In the genomic region with DNA sequence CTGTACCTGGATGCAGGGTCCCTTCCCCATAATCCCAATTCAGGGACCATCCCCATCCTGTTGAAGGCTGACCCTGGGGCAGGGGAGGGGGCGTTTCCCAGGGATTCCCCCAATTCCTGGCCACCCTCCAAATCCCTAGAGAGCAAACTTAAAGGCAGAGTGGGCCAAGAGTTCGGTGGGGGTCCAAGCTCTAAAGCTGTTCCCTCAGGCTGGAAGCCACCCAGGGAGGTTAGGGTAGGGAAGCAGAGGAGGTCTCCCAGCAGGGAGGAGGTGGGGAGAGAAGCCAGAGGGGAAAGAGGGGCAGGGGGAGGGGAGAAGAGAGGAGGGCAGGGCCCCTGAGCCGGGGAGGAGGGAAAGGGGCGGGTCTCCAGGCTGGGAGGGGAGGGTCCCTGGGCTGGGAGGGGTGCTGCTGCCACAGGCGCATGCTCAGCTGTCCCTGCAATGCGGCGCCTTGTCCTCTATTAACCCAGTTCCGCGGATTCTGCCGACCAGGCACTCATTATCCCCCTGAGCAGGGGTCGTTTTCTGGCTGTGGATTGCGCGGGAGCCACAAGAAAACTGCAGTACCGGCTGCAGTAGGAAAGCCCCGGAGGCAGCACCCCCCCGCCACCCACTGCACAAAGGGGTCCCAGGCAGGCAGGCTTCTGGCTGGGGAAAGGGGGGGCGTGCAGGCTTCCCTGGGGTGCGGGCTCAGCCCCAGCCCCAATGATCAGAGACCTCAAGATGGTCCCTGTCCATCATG, we compare ENCODE assay signal across 11 cellular contexts. TPM values are rescaled to one million over a fixed set of nuclear protein-coding genes. Genes with fewer than 3 reads are reported as not detected.
A peak's percentile ranks its signal among the peaks of the same experiment; 100 is the strongest.
DNase-seq lines count a peak whose midpoint lies in the region; ATAC-seq, FAIRE-seq and TF ChIP-seq lines count a peak whose summit lies in the region.
"Had no signal": no experiment of that assay in that cellular context is flagged by ENCODE, and none has a peak within 500 bp of the region (broad histone marks: within the 10 kb centered on the region; RNA-seq: fewer than 3 reads in every experiment).

No MANE protein-coding gene starts in this region.

- TF ChIP-seq POLR2A in prostate gland (IDR thresholded peaks at IDR 0.05) = no peak

- 17% methylated on average over 18 of the region's 18 CpGs for WGBS in prostate gland

- no peak overlapping the region for H3K27ac Mint-ChIP-seq in activated CD8-positive, alpha-beta T cell treated with anti-CD3 and anti-CD28 coated beads for 36 hours
- H3K27ac Mint-ChIP-seq in activated CD8-positive, alpha-beta T cell treated with anti-CD3 and anti-CD28 coated beads, Interleukin-2, amount 10 ng/mL, durations not matched to agents 7 days and 5 days = no peak overlapping the region
- no peak overlapping the region for H3K27ac Mint-ChIP-seq in type B pancreatic cell

- H3K27me3 Mint-ChIP-seq in activated CD8-positive, alpha-beta T cell treated with anti-CD3 and anti-CD28 coated beads for 36 hours = no peaks in the 10 kb centered on the region
- H3K27me3 Mint-ChIP-seq in activated CD8-positive, alpha-beta T cell treated with anti-CD3 and anti-CD28 coated beads, Interleukin-2, amount 10 ng/mL, durations not matched to agents 7 days and 5 days (ENCODE audit: low read depth) = peaks cover 1% of the 10 kb centered on the region
- no peaks in the 10 kb centered on the region for H3K27me3 Mint-ChIP-seq in type B pancreatic cell

- no peak overlapping the region for H3K27ac ChIP-seq in prostate gland
- H3K27ac ChIP-seq: brain microvascular endothelial cell, left lung had no signal

- H3K4me1 Mint-ChIP-seq in activated CD8-positive, alpha-beta T cell treated with anti-CD3 and anti-CD28 coated beads for 36 hours (ENCODE audit: low read depth) = peaks cover 4% of the 10 kb centered on the region
- H3K4me1 Mint-ChIP-seq in activated CD8-positive, alpha-beta T cell treated with anti-CD3 and anti-CD28 coated beads, Interleukin-2, amount 10 ng/mL, durations not matched to agents 7 days and 5 days (ENCODE audit: low read depth) = no peaks in the 10 kb centered on the region
- H3K4me1 Mint-ChIP-seq in type B pancreatic cell (ENCODE audit: unreplicated experiment) = no peaks in the 10 kb centered on the region

- no peaks in the 10 kb centered on the region for H3K27me3 ChIP-seq in prostate gland (replicated peaks; ENCODE audit: insufficient read depth)
- H3K27me3 ChIP-seq: brain microvascular endothelial cell had no signal

- TF ChIP-seq CTCF in activated CD8-positive, alpha-beta T cell treated with anti-CD3 and anti-CD28 coated beads for 36 hours (IDR thresholded peaks at IDR 0.05) = no peak
- TF ChIP-seq CTCF in type B pancreatic cell (conservative IDR thresholded peaks at IDR 0.05) (peak; percentile 20), prostate gland (IDR thresholded peaks at IDR 0.05) (no peak)

- no peak for ATAC-seq in activated CD8-positive, alpha-beta T cell treated with anti-CD3 and anti-CD28 coated beads for 36 hours
- no peak for ATAC-seq in activated CD8-positive, alpha-beta T cell treated with anti-CD3 and anti-CD28 coated beads, Interleukin-2, amount 10 ng/mL, durations not matched to agents 7 days and 5 days
- no peak for ATAC-seq in GM21360 (IDR thresholded peaks at IDR 0.05; ENCODE audit: unreplicated experiment)
- ATAC-seq: left lung had no signal

- H3K4me3 Mint-ChIP-seq in activated CD8-positive, alpha-beta T cell treated with anti-CD3 and anti-CD28 coated beads for 36 hours = no peak overlapping the region
- H3K4me3 Mint-ChIP-seq in activated CD8-positive, alpha-beta T cell treated with anti-CD3 and anti-CD28 coated beads, Interleukin-2, amount 10 ng/mL, durations not matched to agents 7 days and 5 days = no peak overlapping the region
- H3K4me3 Mint-ChIP-seq in type B pancreatic cell = no peak overlapping the region

- intact Hi-C loops in activated CD8-positive, alpha-beta T cell treated with anti-CD3 and anti-CD28 coated beads for 36 hours (cut with micrococcal nuclease) = no loop called here
- intact Hi-C loops in prostate gland (cut with DNase I) = no loop called here

- H3K36me3 Mint-ChIP-seq in activated CD8-positive, alpha-beta T cell treated with anti-CD3 and anti-CD28 coated beads for 36 hours (ENCODE audit: low read depth) = no peaks in the 10 kb centered on the region
- no peaks in the 10 kb centered on the region for H3K36me3 Mint-ChIP-seq in activated CD8-positive, alpha-beta T cell treated with anti-CD3 and anti-CD28 coated beads, Interleukin-2, amount 10 ng/mL, durations not matched to agents 7 days and 5 days (ENCODE audit: low read depth)
- no peaks in the 10 kb centered on the region for H3K36me3 Mint-ChIP-seq in type B pancreatic cell

- no peaks in the 10 kb centered on the region for H3K9me3 ChIP-seq in prostate gland
- H3K9me3 ChIP-seq: left lung had no signal

- POLR2A ChIA-PET in activated CD8-positive, alpha-beta T cell treated with anti-CD3 and anti-CD28 coated beads for 36 hours (lab: Charles Lee) = no interaction called here
- POLR2A ChIA-PET in activated CD8-positive, alpha-beta T cell treated with anti-CD3 and anti-CD28 coated beads, Interleukin-2, amount 10 ng/mL, durations not matched to agents 7 days and 5 days (lab: Charles Lee) = no interaction called here

- no peak for FAIRE-seq in frontal cortex (lab: Jason Lieb, UNC)
- FAIRE-seq: H54 had no signal

- no peak overlapping the region for H3K4me3 ChIP-seq in prostate gland
- H3K4me3 ChIP-seq: left lung had no signal

- no peaks in the 10 kb centered on the region for H3K9me3 Mint-ChIP-seq in activated CD8-positive, alpha-beta T cell treated with anti-CD3 and anti-CD28 coated beads for 36 hours
- no peaks in the 10 kb centered on the region for H3K9me3 Mint-ChIP-seq in activated CD8-positive, alpha-beta T cell treated with anti-CD3 and anti-CD28 coated beads, Interleukin-2, amount 10 ng/mL, durations not matched to agents 7 days and 5 days (ENCODE audit: insufficient read depth)
- H3K9me3 Mint-ChIP-seq in type B pancreatic cell = no peaks in the 10 kb centered on the region

- H3K36me3 ChIP-seq in prostate gland = no peaks in the 10 kb centered on the region
- H3K36me3 ChIP-seq: brain microvascular endothelial cell, left lung had no signal

- DNase-seq in activated CD8-positive, alpha-beta T cell treated with anti-CD3 and anti-CD28 coated beads for 36 hours = peak; percentile 2
- no peak for DNase-seq in activated CD8-positive, alpha-beta T cell treated with anti-CD3 and anti-CD28 coated beads, Interleukin-2, amount 10 ng/mL, durations not matched to agents 7 days and 5 days
- DNase-seq in ecto neural progenitor cell (ENCODE audit: low spot score) (peak; percentile 90), left kidney (ENCODE audit: low read depth, low spot score) (peak; percentile 92), type B pancreatic cell (ENCODE audit: extremely low spot score, unreplicated experiment) (no peak), frontal cortex (ENCODE audit: low spot score in 2 of 2) (no peak), prostate gland (ENCODE audit: low spot score) (no peak)
- DNase-seq: brain microvascular endothelial cell had no signal

- CTCF ChIA-PET in activated CD8-positive, alpha-beta T cell treated with anti-CD3 and anti-CD28 coated beads for 36 hours (lab: Charles Lee) = no interaction called here
- CTCF ChIA-PET in activated CD8-positive, alpha-beta T cell treated with anti-CD3 and anti-CD28 coated beads, Interleukin-2, amount 10 ng/mL, durations not matched to agents 7 days and 5 days (lab: Charles Lee) = interaction anchor here (1.0 kb wide), 1 partner anchor 35 kb away, joined by 3 read pairs; no protein-coding TSS in a partner anchor

- H3K4me1 ChIP-seq in prostate gland (replicated peaks) = no peaks in the 10 kb centered on the region
- H3K4me1 ChIP-seq: left lung had no signal

RNA-seq across cellular contexts. Expression of a gene that starts 49.4 kb away (rescaled TPM):
- 1 to 10 TPM in 1 of 2 experiments, under 1 TPM in 1; 0.97 to 1.9 TPM for total RNA-seq in activated CD8-positive, alpha-beta T cell treated with anti-CD3 and anti-CD28 coated beads for 36 hours
- total RNA-seq in activated CD8-positive, alpha-beta T cell treated with anti-CD3 and anti-CD28 coated beads, Interleukin-2, amount 10 ng/mL, durations not matched to agents 7 days and 5 days = not detected
- total RNA-seq in type B pancreatic cell (ENCODE audit: low replicate concordance) = 7.6 and 8.4 TPM in 2 replicates
- total RNA-seq in frontal cortex = 99.5 TPM
- 10 to 100 TPM in 1 of 2 donors, 1 to 10 TPM in 1; 5.7 to 16.9 TPM for total RNA-seq in prostate gland

Comparison
In these comparisons a context has a peak if more than half of its experiments do, and no peak if none do; other contexts are left out.
1. DNase-seq: peak in activated CD8-positive, alpha-beta T cell treated with anti-CD3 and anti-CD28 coated beads for 36 hours (single experiment), ecto neural progenitor cell (single experiment) and left kidney (single experiment); none in activated CD8-positive, alpha-beta T cell treated with anti-CD3 and anti-CD28 coated beads, Interleukin-2, amount 10 ng/mL, durations not matched to agents 7 days and 5 days (single experiment), type B pancreatic cell (single experiment), frontal cortex (0 of 2) and prostate gland (single experiment).